ENCODE assay signal across 8 cellular contexts in genomic region chr2:85755122-85756027, GRCh38. TPM values are rescaled to one million over a fixed set of nuclear protein-coding genes. Genes with fewer than 3 reads are reported as not detected.
DNase-seq lines count a peak whose midpoint lies in the region; ATAC-seq and TF ChIP-seq lines count a peak whose summit lies in the region.

No MANE protein-coding gene starts in this region.

- intact Hi-C loops in breast epithelium (cut with DNase I; ENCODE audit: low total_unique reads) (loop anchor here (1.0 kb wide), 2 partner anchors 20 to 30 kb away; no protein-coding TSS in a partner anchor), mucosa of descending colon (cut with DNase I, micrococcal nuclease) (no loop called here)

- TF ChIP-seq CTCF in breast epithelium (IDR thresholded peaks at IDR 0.05), result no peak
- no peak for TF ChIP-seq CTCF in mucosa of descending colon (IDR thresholded peaks at IDR 0.05)

- no peaks in the 10 kb centered on the region for H3K36me3 ChIP-seq in breast epithelium
- no peaks in the 10 kb centered on the region for H3K36me3 ChIP-seq in mucosa of descending colon (ENCODE audit: low read depth)

- H3K4me3 ChIP-seq in breast epithelium (peak overlapping the region; percentile 71 to 99 (median 77)), mucosa of descending colon (peak overlapping the region; percentile 31)

- H3K4me1 ChIP-seq in breast epithelium (peaks cover 0 to 4% of the 10 kb centered on the region in 2 donors), mucosa of descending colon (ENCODE audit: low read depth) (peaks cover 34% of the 10 kb centered on the region)

- peak overlapping the region; percentile 54 to 81 for H3K27ac ChIP-seq in breast epithelium

- no peak for ATAC-seq in mucosa of descending colon
- no peak for ATAC-seq in GM21381 (IDR thresholded peaks at IDR 0.05; ENCODE audit: unreplicated experiment)
- ATAC-seq in GM19324 (IDR thresholded peaks at IDR 0.05; ENCODE audit: low FRiP score, unreplicated experiment), result no peak

- H3K9me3 ChIP-seq in breast epithelium (no peaks in the 10 kb centered on the region), mucosa of descending colon (no peaks in the 10 kb centered on the region)

- TF ChIP-seq POLR2A in breast epithelium (IDR thresholded peaks at IDR 0.05), result no peak

- peak; percentile 16 for DNase-seq in stimulated activated CD4-positive, alpha-beta T cell treated with anti-CD3 and anti-CD28 coated beads, Interleukin-2, amount 100 ng/mL, for 4 hours (ENCODE audit: low read depth)
- no peak for DNase-seq in stimulated activated CD4-positive, alpha-beta T cell treated with anti-CD3 and anti-CD28 coated beads, Interleukin-1b, Interleukin-23, amount 100 ng/mL, for 48 hours
- DNase-seq in breast epithelium (ENCODE audit: low spot score in 2 of 2) (no peak), mucosa of descending colon (peak in 1 of 3 donors; percentile 45), NCI-H1048 (lab: John Stamatoyannopoulos, UW) (no peak)
- DNase-seq in stimulated activated CD8-positive, alpha-beta memory T cell treated with anti-CD3 and anti-CD28 coated beads, Interleukin-4, amount 100 ng/mL, for 48 hours, result no peak

- peaks cover 0 to 27% of the 10 kb centered on the region in 2 donors for H3K27me3 ChIP-seq in breast epithelium

RNA-seq across cellular contexts. Expression of gene ATOH8, which starts 1.6 kb away (rescaled TPM):
- 100 to 1,000 TPM in 1 of 3 donors, 10 to 100 TPM in 2; 20.8 to 167 (median 46.2) TPM for total RNA-seq in breast epithelium
- 1 to 10 TPM; 1.9 to 8.7 (median 2.8) TPM for total RNA-seq in mucosa of descending colon
